ENCODE assay signal across 1 cellular context in genomic region chr10:50623299-50624153, GRCh38.
TF ChIP-seq lines count a peak whose summit lies in the region.

Gene SGMS1, minus strand, starts transcription at chr10:50623956. Its CDS starts 279,842 bp downstream, at chr10:50344114.

TF ChIP-seq in HepG2, 621 proteins besides CTCF, POLR2A, EP300 and RAD21 (continued from another document and continues in another):
- no peak for TF ChIP-seq NFAT5 (CRISPR knock-in tag; IDR thresholded peaks at IDR 0.05)
- peak; percentile 22; the same call in 1 of the 2 replicates for TF ChIP-seq ZNF670 (CRISPR knock-in tag; IDR thresholded peaks at IDR 0.05; ENCODE audit: borderline replicate concordance)
- no peak for TF ChIP-seq SUZ12 (IDR thresholded peaks at IDR 0.05; ENCODE audit: low read depth, low read length)
- no peak for TF ChIP-seq NCOA2 (CRISPR knock-in tag; IDR thresholded peaks at IDR 0.05)
- peak; percentile 71; the same call in 1 of the 2 replicates for TF ChIP-seq ZNF547 (CRISPR knock-in tag; IDR thresholded peaks at IDR 0.05)
- TF ChIP-seq ATF3 (CRISPR knock-in tag; IDR thresholded peaks at IDR 0.05) = 0 out of 2 replicates have a peak, but pooled peaks have one; percentile 20
- no peak for TF ChIP-seq ZNF782 (CRISPR knock-in tag; IDR thresholded peaks at IDR 0.05; ENCODE audit: borderline replicate concordance)
- TF ChIP-seq PHF20 (CRISPR knock-in tag; IDR thresholded peaks at IDR 0.05) = no peak
- no peak for TF ChIP-seq ZNF3 (CRISPR knock-in tag; IDR thresholded peaks at IDR 0.05)
- no peak for TF ChIP-seq GLMP (CRISPR knock-in tag; IDR thresholded peaks at IDR 0.05; ENCODE audit: borderline replicate concordance)
- TF ChIP-seq JDP2 (CRISPR knock-in tag; IDR thresholded peaks at IDR 0.05; ENCODE audit: borderline replicate concordance) = no peak
- TF ChIP-seq ZNF20 (CRISPR knock-in tag; IDR thresholded peaks at IDR 0.05) = no peak; the same call in 1 of the 2 replicates
- peak; percentile 31; the same call in 1 of the 2 replicates for TF ChIP-seq CBFB (CRISPR knock-in tag; IDR thresholded peaks at IDR 0.05)
- TF ChIP-seq ZNF276 (CRISPR knock-in tag; IDR thresholded peaks at IDR 0.05; ENCODE audit: low read depth) = no peak
- peak; percentile 61; the same call in 1 of the 2 replicates for TF ChIP-seq SALL1 (CRISPR knock-in tag; IDR thresholded peaks at IDR 0.05)
- TF ChIP-seq U2AF2 (IDR thresholded peaks at IDR 0.05; ENCODE audit: low read depth, low read length) = no peak
- TF ChIP-seq, protein P1, sequence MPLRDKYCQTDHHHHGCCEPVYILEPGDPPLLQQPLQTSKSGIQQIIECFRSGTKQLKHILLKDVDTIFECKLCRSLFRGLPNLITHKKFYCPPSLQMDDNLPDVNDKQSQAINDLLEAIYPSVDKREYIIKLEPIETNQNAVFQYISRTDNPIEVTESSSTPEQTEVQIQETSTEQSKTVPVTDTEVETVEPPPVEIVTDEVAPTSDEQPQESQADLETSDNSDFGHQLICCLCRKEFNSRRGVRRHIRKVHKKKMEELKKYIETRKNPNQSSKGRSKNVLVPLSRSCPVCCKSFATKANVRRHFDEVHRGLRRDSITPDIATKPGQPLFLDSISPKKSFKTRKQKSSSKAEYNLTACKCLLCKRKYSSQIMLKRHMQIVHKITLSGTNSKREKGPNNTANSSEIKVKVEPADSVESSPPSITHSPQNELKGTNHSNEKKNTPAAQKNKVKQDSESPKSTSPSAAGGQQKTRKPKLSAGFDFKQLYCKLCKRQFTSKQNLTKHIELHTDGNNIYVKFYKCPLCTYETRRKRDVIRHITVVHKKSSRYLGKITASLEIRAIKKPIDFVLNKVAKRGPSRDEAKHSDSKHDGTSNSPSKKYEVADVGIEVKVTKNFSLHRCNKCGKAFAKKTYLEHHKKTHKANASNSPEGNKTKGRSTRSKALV (CRISPR knock-in tag; IDR thresholded peaks at IDR 0.05) = no peak
- TF ChIP-seq ZNF576 (CRISPR knock-in tag; IDR thresholded peaks at IDR 0.05) = no peak
- TF ChIP-seq, protein P2, sequence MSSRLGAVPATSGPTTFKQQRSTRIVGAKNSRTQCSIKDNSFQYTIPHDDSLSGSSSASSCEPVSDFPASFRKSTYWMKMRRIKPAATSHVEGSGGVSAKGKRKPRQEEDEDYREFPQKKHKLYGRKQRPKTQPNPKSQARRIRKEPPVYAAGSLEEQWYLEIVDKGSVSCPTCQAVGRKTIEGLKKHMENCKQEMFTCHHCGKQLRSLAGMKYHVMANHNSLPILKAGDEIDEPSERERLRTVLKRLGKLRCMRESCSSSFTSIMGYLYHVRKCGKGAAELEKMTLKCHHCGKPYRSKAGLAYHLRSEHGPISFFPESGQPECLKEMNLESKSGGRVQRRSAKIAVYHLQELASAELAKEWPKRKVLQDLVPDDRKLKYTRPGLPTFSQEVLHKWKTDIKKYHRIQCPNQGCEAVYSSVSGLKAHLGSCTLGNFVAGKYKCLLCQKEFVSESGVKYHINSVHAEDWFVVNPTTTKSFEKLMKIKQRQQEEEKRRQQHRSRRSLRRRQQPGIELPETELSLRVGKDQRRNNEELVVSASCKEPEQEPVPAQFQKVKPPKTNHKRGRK (CRISPR knock-in tag; IDR thresholded peaks at IDR 0.05) = no peak
- peak; percentile 56; the same call in 1 of the 2 replicates for TF ChIP-seq HNF1B (CRISPR knock-in tag; IDR thresholded peaks at IDR 0.05)
- no peak for TF ChIP-seq HOXA5 (CRISPR knock-in tag; IDR thresholded peaks at IDR 0.05)
- TF ChIP-seq PHF8 (CRISPR knock-in tag; IDR thresholded peaks at IDR 0.05) = peak; percentile 76
- TF ChIP-seq ZNF317 (CRISPR knock-in tag; IDR thresholded peaks at IDR 0.05) = 0 out of 2 replicates have a peak, but pooled peaks have one; percentile 1
- TF ChIP-seq, protein P3, sequence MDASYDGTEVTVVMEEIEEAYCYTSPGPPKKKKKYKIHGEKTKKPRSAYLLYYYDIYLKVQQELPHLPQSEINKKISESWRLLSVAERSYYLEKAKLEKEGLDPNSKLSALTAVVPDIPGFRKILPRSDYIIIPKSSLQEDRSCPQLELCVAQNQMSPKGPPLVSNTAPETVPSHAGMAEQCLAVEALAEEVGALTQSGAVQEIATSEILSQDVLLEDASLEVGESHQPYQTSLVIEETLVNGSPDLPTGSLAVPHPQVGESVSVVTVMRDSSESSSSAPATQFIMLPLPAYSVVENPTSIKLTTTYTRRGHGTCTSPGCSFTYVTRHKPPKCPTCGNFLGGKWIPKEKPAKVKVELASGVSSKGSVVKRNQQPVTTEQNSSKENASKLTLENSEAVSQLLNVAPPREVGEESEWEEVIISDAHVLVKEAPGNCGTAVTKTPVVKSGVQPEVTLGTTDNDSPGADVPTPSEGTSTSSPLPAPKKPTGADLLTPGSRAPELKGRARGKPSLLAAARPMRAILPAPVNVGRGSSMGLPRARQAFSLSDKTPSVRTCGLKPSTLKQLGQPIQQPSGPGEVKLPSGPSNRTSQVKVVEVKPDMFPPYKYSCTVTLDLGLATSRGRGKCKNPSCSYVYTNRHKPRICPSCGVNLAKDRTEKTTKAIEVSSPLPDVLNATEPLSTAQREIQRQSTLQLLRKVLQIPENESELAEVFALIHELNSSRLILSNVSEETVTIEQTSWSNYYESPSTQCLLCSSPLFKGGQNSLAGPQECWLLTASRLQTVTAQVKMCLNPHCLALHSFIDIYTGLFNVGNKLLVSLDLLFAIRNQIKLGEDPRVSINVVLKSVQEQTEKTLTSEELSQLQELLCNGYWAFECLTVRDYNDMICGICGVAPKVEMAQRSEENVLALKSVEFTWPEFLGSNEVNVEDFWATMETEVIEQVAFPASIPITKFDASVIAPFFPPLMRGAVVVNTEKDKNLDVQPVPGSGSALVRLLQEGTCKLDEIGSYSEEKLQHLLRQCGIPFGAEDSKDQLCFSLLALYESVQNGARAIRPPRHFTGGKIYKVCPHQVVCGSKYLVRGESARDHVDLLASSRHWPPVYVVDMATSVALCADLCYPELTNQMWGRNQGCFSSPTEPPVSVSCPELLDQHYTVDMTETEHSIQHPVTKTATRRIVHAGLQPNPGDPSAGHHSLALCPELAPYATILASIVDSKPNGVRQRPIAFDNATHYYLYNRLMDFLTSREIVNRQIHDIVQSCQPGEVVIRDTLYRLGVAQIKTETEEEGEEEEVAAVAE (CRISPR knock-in tag; IDR thresholded peaks at IDR 0.05; ENCODE audit: borderline replicate concordance) = no peak
- 0 out of 2 replicates have a peak, but pooled peaks have one; percentile 41 for TF ChIP-seq FOXO1 (CRISPR knock-in tag; IDR thresholded peaks at IDR 0.05)
- peak; percentile 84 for TF ChIP-seq YY1 (IDR thresholded peaks at IDR 0.05; ENCODE audit: insufficient read depth, insufficient replicate concordance, low read depth, low read length)
- no peak for TF ChIP-seq ZNF260 (CRISPR knock-in tag; IDR thresholded peaks at IDR 0.05; ENCODE audit: borderline replicate concordance, low read depth)
- TF ChIP-seq ARNT (IDR thresholded peaks at IDR 0.05) = no peak
- TF ChIP-seq ZNF780A (CRISPR knock-in tag; IDR thresholded peaks at IDR 0.05) = no peak; the same call in 1 of the 2 replicates
- TF ChIP-seq ZNF572 (CRISPR knock-in tag; IDR thresholded peaks at IDR 0.05) = no peak; the same call in 1 of the 2 replicates
- no peak for TF ChIP-seq ATRX (CRISPR knock-in tag; IDR thresholded peaks at IDR 0.05; ENCODE audit: borderline replicate concordance)
- TF ChIP-seq ESRRA (CRISPR knock-in tag; IDR thresholded peaks at IDR 0.05; ENCODE audit: low read depth) = no peak
- no peak for TF ChIP-seq GTF3A (CRISPR knock-in tag; conservative IDR thresholded peaks at IDR 0.05)
- TF ChIP-seq ZNF430 (CRISPR knock-in tag; IDR thresholded peaks at IDR 0.05) = no peak
- TF ChIP-seq CBX1 (IDR thresholded peaks at IDR 0.05; ENCODE audit: low read depth) = no peak
- TF ChIP-seq, protein P4, sequence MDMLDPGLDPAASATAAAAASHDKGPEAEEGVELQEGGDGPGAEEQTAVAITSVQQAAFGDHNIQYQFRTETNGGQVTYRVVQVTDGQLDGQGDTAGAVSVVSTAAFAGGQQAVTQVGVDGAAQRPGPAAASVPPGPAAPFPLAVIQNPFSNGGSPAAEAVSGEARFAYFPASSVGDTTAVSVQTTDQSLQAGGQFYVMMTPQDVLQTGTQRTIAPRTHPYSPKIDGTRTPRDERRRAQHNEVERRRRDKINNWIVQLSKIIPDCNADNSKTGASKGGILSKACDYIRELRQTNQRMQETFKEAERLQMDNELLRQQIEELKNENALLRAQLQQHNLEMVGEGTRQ (IDR thresholded peaks at IDR 0.05; ENCODE audit: low read depth, low read length) = no peak
- TF ChIP-seq, protein P4 (CRISPR knock-in tag; IDR thresholded peaks at IDR 0.05; ENCODE audit: borderline replicate concordance) = no peak
